ENCODE assay signal across 1 cellular context in the genomic region with DNA sequence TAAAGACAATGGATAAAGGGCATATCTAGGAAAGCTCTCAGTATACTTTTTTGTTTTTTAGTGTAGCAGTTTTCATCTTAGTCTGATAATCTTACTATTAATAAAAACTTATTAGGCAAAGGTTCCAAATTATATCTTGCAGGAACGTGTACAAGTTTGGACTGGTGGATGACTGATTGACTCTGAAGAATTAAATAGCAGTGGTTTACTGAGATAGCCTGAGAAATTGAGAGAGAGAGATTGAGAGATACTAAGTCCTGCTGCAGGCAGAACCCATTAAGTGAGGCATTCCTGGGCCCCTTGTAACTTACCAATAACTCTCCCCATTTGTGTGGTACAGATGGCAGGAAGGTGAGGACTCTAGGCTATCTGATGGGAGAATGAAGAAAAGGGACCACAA.
TF ChIP-seq lines count a peak whose summit lies in the region.

No MANE protein-coding gene starts in this region.

TF ChIP-seq in HepG2, 621 proteins besides CTCF, POLR2A, EP300 and RAD21:
- TF ChIP-seq, protein P1, sequence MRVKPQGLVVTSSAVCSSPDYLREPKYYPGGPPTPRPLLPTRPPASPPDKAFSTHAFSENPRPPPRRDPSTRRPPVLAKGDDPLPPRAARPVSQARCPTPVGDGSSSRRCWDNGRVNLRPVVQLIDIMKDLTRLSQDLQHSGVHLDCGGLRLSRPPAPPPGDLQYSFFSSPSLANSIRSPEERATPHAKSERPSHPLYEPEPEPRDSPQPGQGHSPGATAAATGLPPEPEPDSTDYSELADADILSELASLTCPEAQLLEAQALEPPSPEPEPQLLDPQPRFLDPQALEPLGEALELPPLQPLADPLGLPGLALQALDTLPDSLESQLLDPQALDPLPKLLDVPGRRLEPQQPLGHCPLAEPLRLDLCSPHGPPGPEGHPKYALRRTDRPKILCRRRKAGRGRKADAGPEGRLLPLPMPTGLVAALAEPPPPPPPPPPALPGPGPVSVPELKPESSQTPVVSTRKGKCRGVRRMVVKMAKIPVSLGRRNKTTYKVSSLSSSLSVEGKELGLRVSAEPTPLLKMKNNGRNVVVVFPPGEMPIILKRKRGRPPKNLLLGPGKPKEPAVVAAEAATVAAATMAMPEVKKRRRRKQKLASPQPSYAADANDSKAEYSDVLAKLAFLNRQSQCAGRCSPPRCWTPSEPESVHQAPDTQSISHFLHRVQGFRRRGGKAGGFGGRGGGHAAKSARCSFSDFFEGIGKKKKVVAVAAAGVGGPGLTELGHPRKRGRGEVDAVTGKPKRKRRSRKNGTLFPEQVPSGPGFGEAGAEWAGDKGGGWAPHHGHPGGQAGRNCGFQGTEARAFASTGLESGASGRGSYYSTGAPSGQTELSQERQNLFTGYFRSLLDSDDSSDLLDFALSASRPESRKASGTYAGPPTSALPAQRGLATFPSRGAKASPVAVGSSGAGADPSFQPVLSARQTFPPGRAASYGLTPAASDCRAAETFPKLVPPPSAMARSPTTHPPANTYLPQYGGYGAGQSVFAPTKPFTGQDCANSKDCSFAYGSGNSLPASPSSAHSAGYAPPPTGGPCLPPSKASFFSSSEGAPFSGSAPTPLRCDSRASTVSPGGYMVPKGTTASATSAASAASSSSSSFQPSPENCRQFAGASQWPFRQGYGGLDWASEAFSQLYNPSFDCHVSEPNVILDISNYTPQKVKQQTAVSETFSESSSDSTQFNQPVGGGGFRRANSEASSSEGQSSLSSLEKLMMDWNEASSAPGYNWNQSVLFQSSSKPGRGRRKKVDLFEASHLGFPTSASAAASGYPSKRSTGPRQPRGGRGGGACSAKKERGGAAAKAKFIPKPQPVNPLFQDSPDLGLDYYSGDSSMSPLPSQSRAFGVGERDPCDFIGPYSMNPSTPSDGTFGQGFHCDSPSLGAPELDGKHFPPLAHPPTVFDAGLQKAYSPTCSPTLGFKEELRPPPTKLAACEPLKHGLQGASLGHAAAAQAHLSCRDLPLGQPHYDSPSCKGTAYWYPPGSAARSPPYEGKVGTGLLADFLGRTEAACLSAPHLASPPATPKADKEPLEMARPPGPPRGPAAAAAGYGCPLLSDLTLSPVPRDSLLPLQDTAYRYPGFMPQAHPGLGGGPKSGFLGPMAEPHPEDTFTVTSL (CRISPR knock-in tag; IDR thresholded peaks at IDR 0.05; ENCODE audit: borderline replicate concordance): no peak
- TF ChIP-seq, protein P2, sequence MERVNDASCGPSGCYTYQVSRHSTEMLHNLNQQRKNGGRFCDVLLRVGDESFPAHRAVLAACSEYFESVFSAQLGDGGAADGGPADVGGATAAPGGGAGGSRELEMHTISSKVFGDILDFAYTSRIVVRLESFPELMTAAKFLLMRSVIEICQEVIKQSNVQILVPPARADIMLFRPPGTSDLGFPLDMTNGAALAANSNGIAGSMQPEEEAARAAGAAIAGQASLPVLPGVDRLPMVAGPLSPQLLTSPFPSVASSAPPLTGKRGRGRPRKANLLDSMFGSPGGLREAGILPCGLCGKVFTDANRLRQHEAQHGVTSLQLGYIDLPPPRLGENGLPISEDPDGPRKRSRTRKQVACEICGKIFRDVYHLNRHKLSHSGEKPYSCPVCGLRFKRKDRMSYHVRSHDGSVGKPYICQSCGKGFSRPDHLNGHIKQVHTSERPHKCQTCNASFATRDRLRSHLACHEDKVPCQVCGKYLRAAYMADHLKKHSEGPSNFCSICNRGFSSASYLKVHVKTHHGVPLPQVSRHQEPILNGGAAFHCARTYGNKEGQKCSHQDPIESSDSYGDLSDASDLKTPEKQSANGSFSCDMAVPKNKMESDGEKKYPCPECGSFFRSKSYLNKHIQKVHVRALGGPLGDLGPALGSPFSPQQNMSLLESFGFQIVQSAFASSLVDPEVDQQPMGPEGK (CRISPR knock-in tag; IDR thresholded peaks at IDR 0.05): no peak
- TF ChIP-seq, protein P3, sequence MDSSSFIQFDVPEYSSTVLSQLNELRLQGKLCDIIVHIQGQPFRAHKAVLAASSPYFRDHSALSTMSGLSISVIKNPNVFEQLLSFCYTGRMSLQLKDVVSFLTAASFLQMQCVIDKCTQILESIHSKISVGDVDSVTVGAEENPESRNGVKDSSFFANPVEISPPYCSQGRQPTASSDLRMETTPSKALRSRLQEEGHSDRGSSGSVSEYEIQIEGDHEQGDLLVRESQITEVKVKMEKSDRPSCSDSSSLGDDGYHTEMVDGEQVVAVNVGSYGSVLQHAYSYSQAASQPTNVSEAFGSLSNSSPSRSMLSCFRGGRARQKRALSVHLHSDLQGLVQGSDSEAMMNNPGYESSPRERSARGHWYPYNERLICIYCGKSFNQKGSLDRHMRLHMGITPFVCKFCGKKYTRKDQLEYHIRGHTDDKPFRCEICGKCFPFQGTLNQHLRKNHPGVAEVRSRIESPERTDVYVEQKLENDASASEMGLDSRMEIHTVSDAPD (CRISPR knock-in tag; IDR thresholded peaks at IDR 0.05): no peak
TF ChIP-seq in HepG2: peak in this region for 0.
